1 cellular context compared by ENCODE assay signal in genomic region chr16:50323335-50324011, GRCh38.
TF ChIP-seq lines count a peak whose summit lies in the region.

No MANE protein-coding gene starts in this region.

TF ChIP-seq in H1, 55 proteins besides CTCF, POLR2A, EP300 and RAD21:
- TF ChIP-seq SRF (IDR thresholded peaks at IDR 0.05; ENCODE audit: low read depth, low read length) (no peak), BRCA1 (IDR thresholded peaks at IDR 0.05; ENCODE audit: low read depth, low read length) (no peak), RFX5 (IDR thresholded peaks at IDR 0.05; ENCODE audit: borderline replicate concordance, low read depth, low read length) (no peak), CBX5 (IDR thresholded peaks at IDR 0.05; ENCODE audit: low read depth, low read length) (no peak), GTF2F1 (IDR thresholded peaks at IDR 0.05; ENCODE audit: borderline replicate concordance, low read depth, low read length) (no peak), POLR2AphosphoS5 (IDR thresholded peaks at IDR 0.05; ENCODE audit: low read depth, low read length) (no peak), CBX8 (IDR thresholded peaks at IDR 0.05; ENCODE audit: borderline replicate concordance, low read depth, low read length) (no peak), ZNF274 (IDR thresholded peaks at IDR 0.05; ENCODE audit: borderline replicate concordance, extremely low read depth, low read length) (no peak), EZH2 (IDR thresholded peaks at IDR 0.05; ENCODE audit: low read depth, low read length, severe bottlenecking) (no peak), NRF1 (IDR thresholded peaks at IDR 0.05; ENCODE audit: low read depth, low read length) (no peak), TCF12 (IDR thresholded peaks at IDR 0.05; ENCODE audit: low read depth, low read length) (no peak), YY1 (IDR thresholded peaks at IDR 0.05; ENCODE audit: low read depth, low read length) (no peak), SP1 (IDR thresholded peaks at IDR 0.05; ENCODE audit: low read depth, low read length) (no peak), CEBPB (IDR thresholded peaks at IDR 0.05; ENCODE audit: low read depth, low read length) (no peak), TEAD4 (IDR thresholded peaks at IDR 0.05; ENCODE audit: low read depth, low read length) (no peak), NANOG (IDR thresholded peaks at IDR 0.05; ENCODE audit: insufficient read depth, low read depth, low read length, poor library complexity, severe bottlenecking) (no peak), CHD7 (IDR thresholded peaks at IDR 0.05; ENCODE audit: insufficient replicate concordance, low read length) (no peak)
